15 cellular contexts compared by ENCODE assay signal in genomic region chr12:18296201-18296908, GRCh38. TPM values are rescaled to one million over a fixed set of nuclear protein-coding genes. Genes with fewer than 3 reads are reported as not detected.
DNase-seq lines count a peak whose midpoint lies in the region; ATAC-seq, FAIRE-seq and TF ChIP-seq lines count a peak whose summit lies in the region.
"Had no signal": no experiment of that assay in that cellular context is flagged by ENCODE, and none has a peak within 500 bp of the region (broad histone marks: within the 10 kb centered on the region; RNA-seq: fewer than 3 reads in every experiment).

No MANE protein-coding gene starts in this region.

- no peak overlapping the region for H3K4me3 Mint-ChIP-seq in CD8-positive, alpha-beta T cell
- H3K4me3 Mint-ChIP-seq: type B pancreatic cell had no signal

- no peaks in the 10 kb centered on the region for H3K27me3 Mint-ChIP-seq in CD8-positive, alpha-beta T cell (ENCODE audit: low read depth)
- H3K27me3 Mint-ChIP-seq: type B pancreatic cell had no signal

- H3K27ac ChIP-seq in duodenal mucosa (ENCODE audit: low read depth, low read length) (no peak overlapping the region), lower lobe of right lung (no peak overlapping the region)
- no peak overlapping the region for H3K27ac ChIP-seq in CD8-positive, alpha-beta T cell (ENCODE audit: low read depth, low read length)

- CTCF ChIA-PET in CD8-positive, alpha-beta T cell (lab: Charles Lee): no interaction called here

- DNase-seq in A172 (ENCODE audit: low spot score) (peak; percentile 10), LHCN-M2 (ENCODE audit: low read depth) (peak; percentile 4), lower lobe of right lung (no peak), D721Med (ENCODE audit: insufficient read length, low spot score) (no peak)
- DNase-seq in CD8-positive, alpha-beta T cell: no peak
- DNase-seq: DMS153; effector memory CD4-positive, alpha-beta T cell; MM.1S; retina had no signal

- H3K9ac ChIP-seq in duodenal mucosa (ENCODE audit: low read depth in 1 of 2, low read length in 2 of 2): peak overlapping the region in 1 of 2 donors; percentile 31

- no peaks in the 10 kb centered on the region for H3K36me3 Mint-ChIP-seq in CD8-positive, alpha-beta T cell

- intact Hi-C loops in lower lobe of right lung (cut with DNase I): no loop called here
- intact Hi-C loops in CD8-positive, alpha-beta T cell (cut with DNase I, micrococcal nuclease): no loop called here

- H3K4me3 ChIP-seq in duodenal mucosa (ENCODE audit: low read depth in 1 of 2, low read length in 2 of 2) (peak overlapping the region; percentile 53 to 65), lower lobe of right lung (peak overlapping the region; percentile 25)
- no peak overlapping the region for H3K4me3 ChIP-seq in CD8-positive, alpha-beta T cell (ENCODE audit: low read depth, low read length)

- no peak overlapping the region for H3K27ac Mint-ChIP-seq in CD8-positive, alpha-beta T cell
- H3K27ac Mint-ChIP-seq: type B pancreatic cell had no signal

- no peak for FAIRE-seq in D721Med (lab: Jason Lieb, UNC)

- H3K4me1 ChIP-seq in duodenal mucosa (ENCODE audit: control insufficient read depth in 1 of 2, insufficient read depth in 2 of 2, low read length in 2 of 2) (no peaks in the 10 kb centered on the region), lower lobe of right lung (no peaks in the 10 kb centered on the region)
- H3K4me1 ChIP-seq in CD8-positive, alpha-beta T cell (ENCODE audit: insufficient read depth, low read length): no peaks in the 10 kb centered on the region

- POLR2A ChIA-PET in CD8-positive, alpha-beta T cell (lab: Charles Lee): no interaction called here

- H3K36me3 ChIP-seq in duodenal mucosa (ENCODE audit: control insufficient read depth in 1 of 2, insufficient read depth in 2 of 2, low read length in 2 of 2) (no peaks in the 10 kb centered on the region), lower lobe of right lung (no peaks in the 10 kb centered on the region)
- H3K36me3 ChIP-seq in CD8-positive, alpha-beta T cell (ENCODE audit: insufficient read depth, low read length): no peaks in the 10 kb centered on the region

- ATAC-seq in lower lobe of right lung: peak in 1 of 2 donors; percentile 42
- no peak for ATAC-seq in HG02571 (IDR thresholded peaks at IDR 0.05; ENCODE audit: unreplicated experiment)
- no peak for ATAC-seq in CD8-positive, alpha-beta T cell
- ATAC-seq in HG02852 (IDR thresholded peaks at IDR 0.05; ENCODE audit: unreplicated experiment): no peak

- H3K9me3 Mint-ChIP-seq in CD8-positive, alpha-beta T cell: peaks cover 19% of the 10 kb centered on the region

- H3K4me1 Mint-ChIP-seq in CD8-positive, alpha-beta T cell (ENCODE audit: low read depth): no peaks in the 10 kb centered on the region

- no peaks in the 10 kb centered on the region for H3K27me3 ChIP-seq in duodenal mucosa (ENCODE audit: control insufficient read depth in 1 of 2, insufficient read depth in 2 of 2, low read length in 2 of 2)
- no peaks in the 10 kb centered on the region for H3K27me3 ChIP-seq in lower lobe of right lung (ENCODE audit: low read depth)
- H3K27me3 ChIP-seq in CD8-positive, alpha-beta T cell (ENCODE audit: insufficient read depth, low read length): no peaks in the 10 kb centered on the region

- H3K9me3 ChIP-seq in duodenal mucosa (ENCODE audit: control insufficient read depth in 1 of 2, low read length in 2 of 2) (peaks cover 0 to 3% of the 10 kb centered on the region in 2 donors), lower lobe of right lung (peaks cover 7% of the 10 kb centered on the region)
- peaks cover 5% of the 10 kb centered on the region for H3K9me3 ChIP-seq in CD8-positive, alpha-beta T cell (ENCODE audit: low read length)

- TF ChIP-seq CTCF in lower lobe of right lung (IDR thresholded peaks at IDR 0.05) (no peak), D721Med (IDR thresholded peaks at IDR 0.05; ENCODE audit: insufficient read depth, missing control alignments) (no peak)
- TF ChIP-seq CTCF in CD8-positive, alpha-beta T cell (IDR thresholded peaks at IDR 0.05): no peak

RNA-seq across cellular contexts. Expression of gene PIK3C2G, which starts 35.0 kb away (rescaled TPM):
- total RNA-seq in A172 (2014; rRNA removed; shearing (Covaris generic)): not detected in 2 replicates
- not detected in 2 replicates for total RNA-seq in LHCN-M2 (2014; rRNA removed)
- not detected for polyA plus RNA-seq in LHCN-M2 (2012)
- 0.59 TPM for total RNA-seq in lower lobe of right lung
- not detected for total RNA-seq in CD8-positive, alpha-beta T cell
- total RNA-seq: mononuclear cell had no signal
- polyA plus RNA-seq: AG04450 had no signal

Comparison
In these comparisons a context has a peak if more than half of its experiments do, and no peak if none do; other contexts are left out.
1. DNase-seq: peak in A172 (single experiment) and LHCN-M2 (single experiment); none in lower lobe of right lung (single experiment), D721Med (single experiment) and CD8-positive, alpha-beta T cell (0 of 7).